In the genomic region with DNA sequence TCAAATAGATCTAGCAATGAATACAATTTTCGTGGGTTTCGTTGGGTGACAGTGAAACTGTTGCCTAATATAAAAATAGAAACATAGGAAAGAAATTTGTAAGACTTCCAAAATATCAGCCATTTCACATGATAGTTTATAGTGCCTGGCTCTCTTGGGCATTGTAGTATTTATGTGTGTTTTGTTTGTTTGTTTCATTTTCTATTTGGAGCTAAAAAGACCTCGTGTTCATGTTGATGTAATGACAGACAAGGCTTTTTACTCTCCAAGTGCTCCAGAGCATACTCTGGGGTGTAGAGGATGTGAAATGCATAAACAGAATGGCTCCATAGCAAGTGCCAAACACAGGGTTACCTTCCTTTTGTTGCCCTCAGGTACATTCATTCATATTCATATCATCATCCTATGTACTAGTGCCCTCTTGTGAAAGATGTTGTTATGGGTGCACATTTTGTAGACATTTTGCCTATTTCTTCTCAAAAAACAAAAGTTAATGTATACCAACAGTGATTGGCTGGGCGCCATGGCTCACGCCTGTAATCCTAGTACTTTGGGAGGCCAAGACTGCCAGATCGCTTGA, we compare ENCODE assay signal across 7 cellular contexts.
A peak's percentile ranks its signal among the peaks of the same experiment; 100 is the strongest.
DNase-seq lines count a peak whose midpoint lies in the region; ATAC-seq lines count a peak whose summit lies in the region.

No MANE protein-coding gene starts in this region.

- DNase-seq in RKO (ENCODE audit: low spot score), result peak; percentile 5
- peak; percentile 19 for DNase-seq in renal cortical epithelial cell (ENCODE audit: low read depth)
- DNase-seq in ureter (ENCODE audit: low spot score), result no peak
- no peak for DNase-seq in MV-4-11 (lab: John Stamatoyannopoulos, UW)

- ATAC-seq in GM18858 (IDR thresholded peaks at IDR 0.05; ENCODE audit: unreplicated experiment) (peak; percentile 85), HG02870 (IDR thresholded peaks at IDR 0.05; ENCODE audit: unreplicated experiment) (peak; percentile 68), HG03135 (IDR thresholded peaks at IDR 0.05; ENCODE audit: unreplicated experiment) (no peak)

Comparison
In these comparisons a context has a peak if more than half of its experiments do, and no peak if none do; other contexts are left out.
1. DNase-seq: peak in RKO (single experiment) and renal cortical epithelial cell (single experiment); none in ureter (single experiment) and MV-4-11 (single experiment).